Comparison of ENCODE assay signal across 1 cellular context in genomic region chr10:86401588-86402282, GRCh38.
TF ChIP-seq lines count a peak whose summit lies in the region.

No MANE protein-coding gene starts in this region.

TF ChIP-seq in HepG2, 621 proteins besides CTCF, POLR2A, EP300 and RAD21 (continued from another document and continues in another):
- no peak for TF ChIP-seq YY1 (IDR thresholded peaks at IDR 0.05; ENCODE audit: insufficient read depth, insufficient replicate concordance, low read depth, low read length)
- TF ChIP-seq SMAD9 (CRISPR knock-in tag; IDR thresholded peaks at IDR 0.05) = no peak
- TF ChIP-seq, protein P1, sequence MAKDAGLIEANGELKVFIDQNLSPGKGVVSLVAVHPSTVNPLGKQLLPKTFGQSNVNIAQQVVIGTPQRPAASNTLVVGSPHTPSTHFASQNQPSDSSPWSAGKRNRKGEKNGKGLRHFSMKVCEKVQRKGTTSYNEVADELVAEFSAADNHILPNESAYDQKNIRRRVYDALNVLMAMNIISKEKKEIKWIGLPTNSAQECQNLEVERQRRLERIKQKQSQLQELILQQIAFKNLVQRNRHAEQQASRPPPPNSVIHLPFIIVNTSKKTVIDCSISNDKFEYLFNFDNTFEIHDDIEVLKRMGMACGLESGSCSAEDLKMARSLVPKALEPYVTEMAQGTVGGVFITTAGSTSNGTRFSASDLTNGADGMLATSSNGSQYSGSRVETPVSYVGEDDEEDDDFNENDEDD (CRISPR knock-in tag; IDR thresholded peaks at IDR 0.05; ENCODE audit: borderline replicate concordance) = peak; percentile 12; the same call in 1 of the 2 replicates
- TF ChIP-seq ZNF350 (CRISPR knock-in tag; IDR thresholded peaks at IDR 0.05; ENCODE audit: borderline replicate concordance, low read depth) = no peak
- no peak for TF ChIP-seq ZNF879 (CRISPR knock-in tag; IDR thresholded peaks at IDR 0.05)
- TF ChIP-seq, protein P2, sequence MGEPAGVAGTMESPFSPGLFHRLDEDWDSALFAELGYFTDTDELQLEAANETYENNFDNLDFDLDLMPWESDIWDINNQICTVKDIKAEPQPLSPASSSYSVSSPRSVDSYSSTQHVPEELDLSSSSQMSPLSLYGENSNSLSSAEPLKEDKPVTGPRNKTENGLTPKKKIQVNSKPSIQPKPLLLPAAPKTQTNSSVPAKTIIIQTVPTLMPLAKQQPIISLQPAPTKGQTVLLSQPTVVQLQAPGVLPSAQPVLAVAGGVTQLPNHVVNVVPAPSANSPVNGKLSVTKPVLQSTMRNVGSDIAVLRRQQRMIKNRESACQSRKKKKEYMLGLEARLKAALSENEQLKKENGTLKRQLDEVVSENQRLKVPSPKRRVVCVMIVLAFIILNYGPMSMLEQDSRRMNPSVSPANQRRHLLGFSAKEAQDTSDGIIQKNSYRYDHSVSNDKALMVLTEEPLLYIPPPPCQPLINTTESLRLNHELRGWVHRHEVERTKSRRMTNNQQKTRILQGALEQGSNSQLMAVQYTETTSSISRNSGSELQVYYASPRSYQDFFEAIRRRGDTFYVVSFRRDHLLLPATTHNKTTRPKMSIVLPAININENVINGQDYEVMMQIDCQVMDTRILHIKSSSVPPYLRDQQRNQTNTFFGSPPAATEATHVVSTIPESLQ (CRISPR knock-in tag; conservative IDR thresholded peaks at IDR 0.05) = no peak
- TF ChIP-seq PRMT3 (CRISPR knock-in tag; IDR thresholded peaks at IDR 0.05; ENCODE audit: borderline replicate concordance, low read depth) = no peak
- TF ChIP-seq TCF7 (IDR thresholded peaks at IDR 0.05; ENCODE audit: low read depth) = no peak
- no peak for TF ChIP-seq NBN (conservative IDR thresholded peaks at IDR 0.05)
- TF ChIP-seq SETDB1 (CRISPR knock-in tag; IDR thresholded peaks at IDR 0.05; ENCODE audit: borderline replicate concordance) = no peak
- no peak for TF ChIP-seq ZNF530 (CRISPR knock-in tag; IDR thresholded peaks at IDR 0.05; ENCODE audit: low read depth)
- TF ChIP-seq RXRB (CRISPR knock-in tag; IDR thresholded peaks at IDR 0.05; ENCODE audit: borderline replicate concordance) = no peak
- no peak for TF ChIP-seq ZNF567 (CRISPR knock-in tag; IDR thresholded peaks at IDR 0.05; ENCODE audit: borderline replicate concordance)
- TF ChIP-seq NFE2 (CRISPR knock-in tag; IDR thresholded peaks at IDR 0.05) = no peak
- no peak for TF ChIP-seq NR2F2 (IDR thresholded peaks at IDR 0.05; ENCODE audit: borderline replicate concordance, low read depth)
- TF ChIP-seq PCBP1 (IDR thresholded peaks at IDR 0.05; ENCODE audit: borderline replicate concordance, low read depth, low read length) = 0 out of 2 replicates have a peak, but pooled peaks have one; percentile 10
- TF ChIP-seq, protein P3, sequence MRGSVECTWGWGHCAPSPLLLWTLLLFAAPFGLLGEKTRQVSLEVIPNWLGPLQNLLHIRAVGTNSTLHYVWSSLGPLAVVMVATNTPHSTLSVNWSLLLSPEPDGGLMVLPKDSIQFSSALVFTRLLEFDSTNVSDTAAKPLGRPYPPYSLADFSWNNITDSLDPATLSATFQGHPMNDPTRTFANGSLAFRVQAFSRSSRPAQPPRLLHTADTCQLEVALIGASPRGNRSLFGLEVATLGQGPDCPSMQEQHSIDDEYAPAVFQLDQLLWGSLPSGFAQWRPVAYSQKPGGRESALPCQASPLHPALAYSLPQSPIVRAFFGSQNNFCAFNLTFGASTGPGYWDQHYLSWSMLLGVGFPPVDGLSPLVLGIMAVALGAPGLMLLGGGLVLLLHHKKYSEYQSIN (CRISPR knock-in tag; IDR thresholded peaks at IDR 0.05; ENCODE audit: borderline replicate concordance) = no peak
- TF ChIP-seq SPEN (CRISPR knock-in tag; IDR thresholded peaks at IDR 0.05; ENCODE audit: low read depth) = no peak
- no peak for TF ChIP-seq ZBTB7B (CRISPR knock-in tag; IDR thresholded peaks at IDR 0.05)
- TF ChIP-seq ZBTB34 (CRISPR knock-in tag; IDR thresholded peaks at IDR 0.05) = no peak
- 0 out of 2 replicates have a peak, but pooled peaks have one; percentile 9 for TF ChIP-seq ARID5B (CRISPR knock-in tag; IDR thresholded peaks at IDR 0.05)
- TF ChIP-seq ZNF343 (CRISPR knock-in tag; IDR thresholded peaks at IDR 0.05) = no peak
- no peak for TF ChIP-seq ZNF800 (CRISPR knock-in tag; IDR thresholded peaks at IDR 0.05)
- no peak for TF ChIP-seq ZNF383 (CRISPR knock-in tag; IDR thresholded peaks at IDR 0.05; ENCODE audit: borderline replicate concordance)
- no peak for TF ChIP-seq DMAP1 (CRISPR knock-in tag; IDR thresholded peaks at IDR 0.05)
- TF ChIP-seq ZNF768 (CRISPR knock-in tag; IDR thresholded peaks at IDR 0.05) = no peak
- no peak for TF ChIP-seq ZUFSP (CRISPR knock-in tag; IDR thresholded peaks at IDR 0.05; ENCODE audit: borderline replicate concordance)
- no peak for TF ChIP-seq SKI (IDR thresholded peaks at IDR 0.05; ENCODE audit: partially characterized antibody)
- TF ChIP-seq, protein P4, sequence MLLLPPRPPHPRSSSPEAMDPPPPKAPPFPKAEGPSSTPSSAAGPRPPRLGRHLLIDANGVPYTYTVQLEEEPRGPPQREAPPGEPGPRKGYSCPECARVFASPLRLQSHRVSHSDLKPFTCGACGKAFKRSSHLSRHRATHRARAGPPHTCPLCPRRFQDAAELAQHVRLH (CRISPR knock-in tag; IDR thresholded peaks at IDR 0.05; ENCODE audit: borderline replicate concordance, low read depth) = no peak
- TF ChIP-seq ZNF333 (CRISPR knock-in tag; IDR thresholded peaks at IDR 0.05; ENCODE audit: borderline replicate concordance) = no peak
- TF ChIP-seq, protein P5, sequence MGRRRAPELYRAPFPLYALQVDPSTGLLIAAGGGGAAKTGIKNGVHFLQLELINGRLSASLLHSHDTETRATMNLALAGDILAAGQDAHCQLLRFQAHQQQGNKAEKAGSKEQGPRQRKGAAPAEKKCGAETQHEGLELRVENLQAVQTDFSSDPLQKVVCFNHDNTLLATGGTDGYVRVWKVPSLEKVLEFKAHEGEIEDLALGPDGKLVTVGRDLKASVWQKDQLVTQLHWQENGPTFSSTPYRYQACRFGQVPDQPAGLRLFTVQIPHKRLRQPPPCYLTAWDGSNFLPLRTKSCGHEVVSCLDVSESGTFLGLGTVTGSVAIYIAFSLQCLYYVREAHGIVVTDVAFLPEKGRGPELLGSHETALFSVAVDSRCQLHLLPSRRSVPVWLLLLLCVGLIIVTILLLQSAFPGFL (CRISPR knock-in tag; IDR thresholded peaks at IDR 0.05) = no peak
- no peak for TF ChIP-seq RBAK (CRISPR knock-in tag; IDR thresholded peaks at IDR 0.05)
- TF ChIP-seq, protein P6, sequence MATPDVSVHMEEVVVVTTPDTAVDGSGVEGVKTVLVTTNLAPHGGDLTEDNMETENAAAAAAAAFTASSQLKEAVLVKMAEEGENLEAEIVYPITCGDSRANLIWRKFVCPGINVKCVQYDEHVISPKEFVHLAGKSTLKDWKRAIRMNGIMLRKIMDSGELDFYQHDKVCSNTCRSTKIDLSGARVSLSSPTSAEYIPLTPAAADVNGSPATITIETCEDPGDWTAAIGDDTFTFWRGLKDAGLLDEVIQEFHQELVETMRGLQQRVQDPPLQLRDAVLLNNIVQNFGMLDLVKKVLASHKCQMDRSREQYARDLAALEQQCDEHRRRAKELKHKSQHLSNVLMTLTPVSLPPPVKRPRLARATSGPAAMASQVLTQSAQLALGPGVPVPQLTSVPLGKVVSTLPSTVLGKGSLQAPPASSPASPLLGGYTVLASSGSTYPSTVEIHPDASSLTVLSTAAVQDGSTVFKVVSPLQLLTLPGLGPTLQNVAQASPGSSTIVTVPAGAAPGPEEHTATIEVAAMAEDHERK (CRISPR knock-in tag; IDR thresholded peaks at IDR 0.05; ENCODE audit: low read depth) = no peak
- TF ChIP-seq HNF4A (CRISPR knock-in tag; IDR thresholded peaks at IDR 0.05) = no peak
- TF ChIP-seq KAT2B (IDR thresholded peaks at IDR 0.05; ENCODE audit: borderline replicate concordance, low read depth, low read length) = no peak
- no peak for TF ChIP-seq LRRFIP1 (CRISPR knock-in tag; conservative IDR thresholded peaks at IDR 0.05)
- 0 out of 2 replicates have a peak, but pooled peaks have one; percentile 8 for TF ChIP-seq POLR2AphosphoS5 (IDR thresholded peaks at IDR 0.05; ENCODE audit: low read depth, low read length)
- no peak for TF ChIP-seq ZNF674 (CRISPR knock-in tag; IDR thresholded peaks at IDR 0.05; ENCODE audit: low read depth)
- no peak for TF ChIP-seq ZBTB8A (CRISPR knock-in tag; IDR thresholded peaks at IDR 0.05; ENCODE audit: borderline replicate concordance, low read depth)
- TF ChIP-seq U2AF2 (IDR thresholded peaks at IDR 0.05; ENCODE audit: low read depth, low read length) = no peak
